Comparison of ENCODE assay signal across 1 cellular context in genomic region chr10:79176949-79177602, GRCh38.
TF ChIP-seq lines count a peak whose summit lies in the region.

No MANE protein-coding gene starts in this region.

TF ChIP-seq in GM23338, 12 proteins besides CTCF, POLR2A, EP300 and RAD21 (continued from another document):
- TF ChIP-seq, protein P1, sequence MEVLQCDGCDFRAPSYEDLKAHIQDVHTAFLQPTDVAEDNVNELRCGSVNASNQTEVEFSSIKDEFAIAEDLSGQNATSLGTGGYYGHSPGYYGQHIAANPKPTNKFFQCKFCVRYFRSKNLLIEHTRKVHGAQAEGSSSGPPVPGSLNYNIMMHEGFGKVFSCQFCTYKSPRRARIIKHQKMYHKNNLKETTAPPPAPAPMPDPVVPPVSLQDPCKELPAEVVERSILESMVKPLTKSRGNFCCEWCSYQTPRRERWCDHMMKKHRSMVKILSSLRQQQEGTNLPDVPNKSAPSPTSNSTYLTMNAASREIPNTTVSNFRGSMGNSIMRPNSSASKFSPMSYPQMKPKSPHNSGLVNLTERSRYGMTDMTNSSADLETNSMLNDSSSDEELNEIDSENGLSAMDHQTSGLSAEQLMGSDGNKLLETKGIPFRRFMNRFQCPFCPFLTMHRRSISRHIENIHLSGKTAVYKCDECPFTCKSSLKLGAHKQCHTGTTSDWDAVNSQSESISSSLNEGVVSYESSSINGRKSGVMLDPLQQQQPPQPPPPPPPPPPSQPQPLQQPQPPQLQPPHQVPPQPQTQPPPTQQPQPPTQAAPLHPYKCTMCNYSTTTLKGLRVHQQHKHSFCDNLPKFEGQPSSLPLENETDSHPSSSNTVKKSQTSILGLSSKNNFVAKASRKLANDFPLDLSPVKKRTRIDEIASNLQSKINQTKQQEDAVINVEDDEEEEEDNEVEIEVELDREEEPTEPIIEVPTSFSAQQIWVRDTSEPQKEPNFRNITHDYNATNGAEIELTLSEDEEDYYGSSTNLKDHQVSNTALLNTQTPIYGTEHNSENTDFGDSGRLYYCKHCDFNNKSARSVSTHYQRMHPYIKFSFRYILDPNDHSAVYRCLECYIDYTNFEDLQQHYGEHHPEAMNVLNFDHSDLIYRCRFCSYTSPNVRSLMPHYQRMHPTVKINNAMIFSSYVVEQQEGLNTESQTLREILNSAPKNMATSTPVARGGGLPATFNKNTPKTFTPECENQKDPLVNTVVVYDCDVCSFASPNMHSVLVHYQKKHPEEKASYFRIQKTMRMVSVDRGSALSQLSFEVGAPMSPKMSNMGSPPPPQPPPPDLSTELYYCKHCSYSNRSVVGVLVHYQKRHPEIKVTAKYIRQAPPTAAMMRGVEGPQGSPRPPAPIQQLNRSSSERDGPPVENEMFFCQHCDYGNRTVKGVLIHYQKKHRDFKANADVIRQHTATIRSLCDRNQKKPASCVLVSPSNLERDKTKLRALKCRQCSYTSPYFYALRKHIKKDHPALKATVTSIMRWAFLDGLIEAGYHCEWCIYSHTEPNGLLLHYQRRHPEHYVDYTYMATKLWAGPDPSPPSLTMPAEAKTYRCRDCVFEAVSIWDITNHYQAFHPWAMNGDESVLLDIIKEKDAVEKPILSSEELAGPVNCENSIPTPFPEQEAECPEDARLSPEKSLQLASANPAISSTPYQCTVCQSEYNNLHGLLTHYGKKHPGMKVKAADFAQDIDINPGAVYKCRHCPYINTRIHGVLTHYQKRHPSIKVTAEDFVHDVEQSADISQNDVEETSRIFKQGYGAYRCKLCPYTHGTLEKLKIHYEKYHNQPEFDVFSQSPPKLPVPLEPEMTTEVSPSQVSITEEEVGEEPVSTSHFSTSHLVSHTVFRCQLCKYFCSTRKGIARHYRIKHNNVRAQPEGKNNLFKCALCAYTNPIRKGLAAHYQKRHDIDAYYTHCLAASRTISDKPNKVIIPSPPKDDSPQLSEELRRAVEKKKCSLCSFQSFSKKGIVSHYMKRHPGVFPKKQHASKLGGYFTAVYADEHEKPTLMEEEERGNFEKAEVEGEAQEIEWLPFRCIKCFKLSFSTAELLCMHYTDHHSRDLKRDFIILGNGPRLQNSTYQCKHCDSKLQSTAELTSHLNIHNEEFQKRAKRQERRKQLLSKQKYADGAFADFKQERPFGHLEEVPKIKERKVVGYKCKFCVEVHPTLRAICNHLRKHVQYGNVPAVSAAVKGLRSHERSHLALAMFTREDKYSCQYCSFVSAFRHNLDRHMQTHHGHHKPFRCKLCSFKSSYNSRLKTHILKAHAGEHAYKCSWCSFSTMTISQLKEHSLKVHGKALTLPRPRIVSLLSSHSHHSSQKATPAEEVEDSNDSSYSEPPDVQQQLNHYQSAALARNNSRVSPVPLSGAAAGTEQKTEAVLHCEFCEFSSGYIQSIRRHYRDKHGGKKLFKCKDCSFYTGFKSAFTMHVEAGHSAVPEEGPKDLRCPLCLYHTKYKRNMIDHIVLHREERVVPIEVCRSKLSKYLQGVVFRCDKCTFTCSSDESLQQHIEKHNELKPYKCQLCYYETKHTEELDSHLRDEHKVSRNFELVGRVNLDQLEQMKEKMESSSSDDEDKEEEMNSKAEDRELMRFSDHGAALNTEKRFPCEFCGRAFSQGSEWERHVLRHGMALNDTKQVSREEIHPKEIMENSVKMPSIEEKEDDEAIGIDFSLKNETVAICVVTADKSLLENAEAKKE (CRISPR knock-in tag; IDR thresholded peaks at IDR 0.05), result no peak
- TF ChIP-seq ETS1 (IDR thresholded peaks at IDR 0.05) (no peak), ZNF114 (CRISPR knock-in tag; IDR thresholded peaks at IDR 0.05) (no peak)
TF ChIP-seq in GM23338: peak in this region for 0.
